In the genomic region with DNA sequence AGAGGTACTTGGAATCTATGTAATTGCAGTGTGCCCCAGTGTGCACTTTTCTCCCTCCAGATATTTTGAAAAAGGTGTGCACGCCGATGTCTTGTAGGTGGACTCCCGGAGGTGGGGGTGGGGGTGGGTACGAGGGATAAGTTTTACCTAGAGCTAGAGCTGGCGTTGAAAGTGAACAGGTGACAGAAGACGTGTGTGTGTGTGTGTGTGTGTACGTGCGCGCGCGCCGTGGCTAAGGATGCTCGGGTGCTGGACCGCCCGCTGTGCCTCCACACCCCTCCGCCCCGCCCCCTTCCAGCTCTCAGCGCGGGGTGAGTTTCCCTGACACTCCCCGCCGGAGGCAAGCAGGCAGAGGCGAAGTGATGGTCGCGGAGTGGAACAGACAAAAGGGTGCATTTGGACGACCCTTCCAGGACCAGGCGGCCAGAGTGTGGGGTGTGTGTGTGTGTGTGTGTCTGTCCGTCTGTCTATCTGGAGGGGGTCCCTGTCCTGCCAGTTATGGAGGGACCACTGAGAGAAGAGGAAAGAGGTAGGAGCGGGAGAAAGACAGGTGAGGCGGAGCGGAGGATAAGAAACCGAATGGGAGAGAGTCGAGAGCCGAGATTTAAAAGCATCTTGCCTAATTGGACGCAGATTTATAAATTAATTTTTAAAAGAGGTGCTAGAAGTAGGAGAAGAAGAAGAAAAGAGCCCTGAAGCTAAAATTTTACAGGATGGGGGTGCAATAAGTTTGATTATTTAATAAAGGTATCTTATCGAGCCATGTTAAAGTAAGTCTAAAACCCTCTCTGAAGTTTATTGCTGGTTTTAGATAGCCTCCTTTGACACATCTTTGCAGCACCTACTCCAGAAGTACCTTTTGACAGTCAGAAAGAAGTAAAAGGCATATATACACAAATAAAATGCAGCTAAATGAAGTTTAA, we compare ENCODE assay signal across 8 cellular contexts.
DNase-seq lines count a peak whose midpoint lies in the region; ATAC-seq and TF ChIP-seq lines count a peak whose summit lies in the region.

No MANE protein-coding gene starts in this region.

- peak in 1 of 4 donors; percentile 53 for ATAC-seq in psoas muscle
- no peak for ATAC-seq in HG02678 (IDR thresholded peaks at IDR 0.05; ENCODE audit: unreplicated experiment)
- ATAC-seq in GM19463 (IDR thresholded peaks at IDR 0.05; ENCODE audit: unreplicated experiment), result no peak
- ATAC-seq in GM19467 (IDR thresholded peaks at IDR 0.05; ENCODE audit: unreplicated experiment), result no peak

- H3K9me3 ChIP-seq in psoas muscle, result no peaks in the 10 kb centered on the region

- H3K36me3 ChIP-seq in psoas muscle (ENCODE audit: insufficient read depth in 1 of 2, low read depth in 1 of 2), result no peaks in the 10 kb centered on the region

- DNase-seq in GM13976 (ENCODE audit: low spot score) (peak; percentile 18), psoas muscle (peak; percentile 16 to 45), DMS153 (lab: John Stamatoyannopoulos, UW) (no peak)

- intact Hi-C loops in psoas muscle (cut with DNase I), result no loop called here

- WGBS in psoas muscle, 3 donors, result 10 to 15% (median 13%) methylated on average over 28 to 35 of the region's 35 CpGs

- no peaks in the 10 kb centered on the region for H3K27me3 ChIP-seq in psoas muscle (ENCODE audit: insufficient read depth in 3 of 3, low read length in 2 of 3)

- in situ Hi-C loops in GM13976 (cut with MboI; ENCODE audit: low sequenced_read_pairs, unreplicated experiment), result no loop called here

- H3K27ac ChIP-seq in VCaP (peak overlapping the region; percentile 52; the same call in 1 of the 2 replicates), psoas muscle (no peak overlapping the region)

- no peaks in the 10 kb centered on the region for H3K4me1 ChIP-seq in psoas muscle

- TF ChIP-seq CTCF in GM13976 (IDR thresholded peaks at IDR 0.05; ENCODE audit: borderline replicate concordance, control extremely low read depth, extremely low read depth, insufficient read depth, missing control alignments), result no peak
- no peak for TF ChIP-seq CTCF in VCaP (conservative IDR thresholded peaks at IDR 0.05)
- no peak for TF ChIP-seq CTCF in psoas muscle (IDR thresholded peaks at IDR 0.05)

- H3K4me3 ChIP-seq in iPS-11a (ENCODE audit: low read depth, low read length), result peak overlapping the region; percentile 28
- H3K4me3 ChIP-seq in psoas muscle, result peak overlapping the region; percentile 77
